15 cellular contexts compared by ENCODE assay signal in genomic region chr7:139078399-139078798, GRCh38. TPM values are rescaled to one million over a fixed set of nuclear protein-coding genes. Genes with fewer than 3 reads are reported as not detected.
DNase-seq lines count a peak whose midpoint lies in the region; ATAC-seq and TF ChIP-seq lines count a peak whose summit lies in the region.
"Had no signal": no experiment of that assay in that cellular context is flagged by ENCODE, and none has a peak within 500 bp of the region (broad histone marks: within the 10 kb centered on the region; RNA-seq: fewer than 3 reads in every experiment).

No MANE protein-coding gene starts in this region.

- peak overlapping the region; percentile 74 for H3K27ac Mint-ChIP-seq in activated CD8-positive, alpha-beta memory T cell treated with anti-CD3 and anti-CD28 coated beads, Interleukin-2, amount 10 ng/mL, durations not matched to agents 7 days and 5 days
- H3K27ac Mint-ChIP-seq in natural killer cell treated with Interleukin-12 subunit alpha and Interleukin-12 subunit beta and Interleukin-15 and Interleukin-18, amount 100 ng/mL, for 72 hours, result peak overlapping the region; percentile 56 to 62

- POLR2A ChIA-PET in PC-3 (lab: Charles Lee; ENCODE audit: unreplicated experiment), result no interaction called here

- peaks cover 84% of the 10 kb centered on the region for H3K36me3 Mint-ChIP-seq in activated CD8-positive, alpha-beta memory T cell treated with anti-CD3 and anti-CD28 coated beads, Interleukin-2, amount 10 ng/mL, durations not matched to agents 7 days and 5 days
- H3K36me3 Mint-ChIP-seq in natural killer cell treated with Interleukin-12 subunit alpha and Interleukin-12 subunit beta and Interleukin-15 and Interleukin-18, amount 100 ng/mL, for 72 hours, result peaks cover 38% of the 10 kb centered on the region

- H3K79me2 ChIP-seq in PC-3 (ENCODE audit: low read length), result no peaks in the 10 kb centered on the region

- H3K9me2 ChIP-seq in PC-3 (replicated peaks; ENCODE audit: low read length), result no peaks in the 10 kb centered on the region

- no peak overlapping the region for H3K4me3 ChIP-seq in PC-3 (ENCODE audit: low read length)
- no peak overlapping the region for H3K4me3 ChIP-seq in brain microvascular endothelial cell (ENCODE audit: low read depth, low read length)
- no peak overlapping the region for H3K4me3 ChIP-seq in right cardiac atrium (ENCODE audit: low read length)
- H3K4me3 ChIP-seq: esophagus squamous epithelium, left ventricle myocardium inferior had no signal

- H3K9me3 Mint-ChIP-seq in activated CD8-positive, alpha-beta memory T cell treated with anti-CD3 and anti-CD28 coated beads, Interleukin-2, amount 10 ng/mL, durations not matched to agents 7 days and 5 days (ENCODE audit: low read depth), result no peaks in the 10 kb centered on the region
- H3K9me3 Mint-ChIP-seq in natural killer cell treated with Interleukin-12 subunit alpha and Interleukin-12 subunit beta and Interleukin-15 and Interleukin-18, amount 100 ng/mL, for 72 hours, result no peaks in the 10 kb centered on the region
- H3K9me3 Mint-ChIP-seq: dendritic cell treated with granulocyte-macrophage colony-stimulating factor and Interleukin-4, amounts not matched to agents 40 ng/mL and 50 ng/mL, for 4 days had no signal

- H4K20me1 ChIP-seq in PC-3 (ENCODE audit: low read length), result no peaks in the 10 kb centered on the region

- no peak overlapping the region for H3K27ac ChIP-seq in PC-3 (ENCODE audit: low read length)
- H3K27ac ChIP-seq in brain microvascular endothelial cell, result no peak overlapping the region
- H3K27ac ChIP-seq in right cardiac atrium (ENCODE audit: low read length), result no peak overlapping the region
- H3K27ac ChIP-seq: esophagus squamous epithelium, left ventricle myocardium inferior, WERI-Rb-1 had no signal

- in situ Hi-C loops in brain microvascular endothelial cell (cut with HindIII; ENCODE audit: low pct_ligation_motif_present, low sequenced_read_pairs), result no loop called here

- H3F3A ChIP-seq in PC-3 (ENCODE audit: low read length, unreplicated experiment), result no peaks in the 10 kb centered on the region

- no peak for DNase-seq in activated CD8-positive, alpha-beta memory T cell treated with anti-CD3 and anti-CD28 coated beads, Interleukin-2, amount 10 ng/mL, durations not matched to agents 7 days and 5 days
- no peak for DNase-seq in activated CD8-positive, alpha-beta memory T cell treated with anti-CD3 and anti-CD28 coated beads for 24 hours
- peak; percentile 10 for DNase-seq in PC-3
- peak; percentile 11 for DNase-seq in brain microvascular endothelial cell
- no peak for DNase-seq in natural killer cell treated with Interleukin-12 subunit alpha and Interleukin-12 subunit beta and Interleukin-15 and Interleukin-18, amount 100 ng/mL, for 72 hours (ENCODE audit: low spot score)
- DNase-seq in NK-92 treated with Interleukin-12 subunit alpha and Interleukin-12 subunit beta, amount 100 ng/mL, for 24 hours (lab: John Stamatoyannopoulos, UW), result no peak
- DNase-seq in right cardiac atrium, result no peak
- DNase-seq: activated CD8-positive, alpha-beta memory T cell treated with anti-CD3 and anti-CD28 coated beads, Interleukin-2, amount 50 U/mL, for 48 hours; esophagus squamous epithelium; hippocampal formation; left ventricle myocardium inferior; NCI-H526; WERI-Rb-1 had no signal

- H3K4me2 ChIP-seq in PC-3 (ENCODE audit: low read length), result no peak overlapping the region

- 97% methylated on average over 1 of the region's 1 CpG for WGBS in right cardiac atrium

- no peak for ATAC-seq in activated CD8-positive, alpha-beta memory T cell treated with anti-CD3 and anti-CD28 coated beads, Interleukin-2, amount 10 ng/mL, durations not matched to agents 7 days and 5 days
- ATAC-seq in PC-3 (peak; percentile 34), right cardiac atrium (no peak), GM19023 (IDR thresholded peaks at IDR 0.05; ENCODE audit: unreplicated experiment) (no peak)
- ATAC-seq in natural killer cell treated with Interleukin-12 subunit alpha and Interleukin-12 subunit beta and Interleukin-15 and Interleukin-18, amount 100 ng/mL, for 72 hours, result no peak

- TF ChIP-seq CTCF in PC-3 (conservative IDR thresholded peaks at IDR 0.05; ENCODE audit: low read depth, low read length), result no peak
- no peak for TF ChIP-seq CTCF in brain microvascular endothelial cell (IDR thresholded peaks at IDR 0.05; ENCODE audit: low read depth, low read length, missing control alignments)

- no peaks in the 10 kb centered on the region for H3K27me3 Mint-ChIP-seq in activated CD8-positive, alpha-beta memory T cell treated with anti-CD3 and anti-CD28 coated beads, Interleukin-2, amount 10 ng/mL, durations not matched to agents 7 days and 5 days
- H3K27me3 Mint-ChIP-seq in natural killer cell treated with Interleukin-12 subunit alpha and Interleukin-12 subunit beta and Interleukin-15 and Interleukin-18, amount 100 ng/mL, for 72 hours, result no peaks in the 10 kb centered on the region
- H3K27me3 Mint-ChIP-seq: dendritic cell treated with granulocyte-macrophage colony-stimulating factor and Interleukin-4, amounts not matched to agents 40 ng/mL and 50 ng/mL, for 4 days had no signal

- BruUV-seq in PC-3 (replicated peaks; lab: Mats Ljungman, UMichigan), result no TSS peak

- H2AFZ ChIP-seq in PC-3 (ENCODE audit: low read length), result no peak overlapping the region

- no peaks in the 10 kb centered on the region for H3K9me3 ChIP-seq in PC-3 (ENCODE audit: low read length)
- H3K9me3 ChIP-seq in right cardiac atrium (ENCODE audit: control insufficient read depth, low read length), result no peaks in the 10 kb centered on the region
- H3K9me3 ChIP-seq: esophagus squamous epithelium, left ventricle myocardium inferior had no signal

- H3K4me1 ChIP-seq in PC-3 (ENCODE audit: insufficient read depth, low read length) (peaks cover 3% of the 10 kb centered on the region; the same call in 1 of the 2 replicates), right cardiac atrium (ENCODE audit: control insufficient read depth, insufficient read depth, low read length) (peaks cover 2% of the 10 kb centered on the region)

- CTCF ChIA-PET in activated CD8-positive, alpha-beta memory T cell treated with anti-CD3 and anti-CD28 coated beads, Interleukin-2, amount 10 ng/mL, durations not matched to agents 7 days and 5 days (lab: Charles Lee), result interaction anchor here (0.8 kb wide), 1 partner anchor 45 kb away, joined by 4 read pairs; no protein-coding TSS in a partner anchor
- CTCF ChIA-PET in PC-3 (lab: Charles Lee), result no interaction called here

- H3K27me3 ChIP-seq in PC-3 (ENCODE audit: low read length) (no peaks in the 10 kb centered on the region), brain microvascular endothelial cell (replicated peaks) (no peaks in the 10 kb centered on the region), right cardiac atrium (ENCODE audit: control insufficient read depth, insufficient read depth) (no peaks in the 10 kb centered on the region)
- H3K27me3 ChIP-seq: esophagus squamous epithelium had no signal

- H3K4me3 Mint-ChIP-seq in activated CD8-positive, alpha-beta memory T cell treated with anti-CD3 and anti-CD28 coated beads, Interleukin-2, amount 10 ng/mL, durations not matched to agents 7 days and 5 days, result no peak overlapping the region
- no peak overlapping the region for H3K4me3 Mint-ChIP-seq in natural killer cell treated with Interleukin-12 subunit alpha and Interleukin-12 subunit beta and Interleukin-15 and Interleukin-18, amount 100 ng/mL, for 72 hours
- H3K4me3 Mint-ChIP-seq: dendritic cell treated with granulocyte-macrophage colony-stimulating factor and Interleukin-4, amounts not matched to agents 40 ng/mL and 50 ng/mL, for 4 days had no signal

- peaks cover 73% of the 10 kb centered on the region for H3K4me1 Mint-ChIP-seq in activated CD8-positive, alpha-beta memory T cell treated with anti-CD3 and anti-CD28 coated beads, Interleukin-2, amount 10 ng/mL, durations not matched to agents 7 days and 5 days
- peaks cover 38 to 48% of the 10 kb centered on the region in 2 donors for H3K4me1 Mint-ChIP-seq in natural killer cell treated with Interleukin-12 subunit alpha and Interleukin-12 subunit beta and Interleukin-15 and Interleukin-18, amount 100 ng/mL, for 72 hours (ENCODE audit: low read depth in 2 of 2)

- H3K36me3 ChIP-seq in PC-3 (ENCODE audit: low read depth, low read length), result peaks cover 28% of the 10 kb centered on the region
- H3K36me3 ChIP-seq in brain microvascular endothelial cell (replicated peaks), result peaks cover 58% of the 10 kb centered on the region

- intact Hi-C loops in PC-3 (cut with micrococcal nuclease), result no loop called here
- intact Hi-C loops in right cardiac atrium (cut with DNase I), result loop anchor here in 3 of 4 donors (5.0 to 10.0 kb wide), 3 partner anchors 61 to 194 kb away; no protein-coding TSS in a partner anchor

- H3K9ac ChIP-seq in PC-3 (ENCODE audit: low read length), result no peak overlapping the region

RNA-seq across cellular contexts. Expression of gene ZC3HAV1, which starts 31.1 kb away (rescaled TPM):
- 100 to 1,000 TPM; 125 to 139 TPM for total RNA-seq in activated CD8-positive, alpha-beta memory T cell treated with anti-CD3 and anti-CD28 coated beads, Interleukin-2, amount 10 ng/mL, durations not matched to agents 7 days and 5 days
- total RNA-seq in PC-3 (2014; rRNA removed) (19.6 and 25.0 TPM in 2 replicates), right cardiac atrium (10 to 100 TPM in 2 of 4 donors, 1 to 10 TPM in 2; 7.6 to 14.1 (median 10.0) TPM)
- 100 to 1,000 TPM in 1 of 2 donors, 10 to 100 TPM in 1; 88.2 to 104 TPM for total RNA-seq in natural killer cell treated with Interleukin-12 subunit alpha and Interleukin-12 subunit beta and Interleukin-15 and Interleukin-18, amount 100 ng/mL, for 72 hours
- polyA plus RNA-seq in right cardiac atrium, result 4.1 TPM

RNA-seq across cellular contexts. Expression of gene ZC3HAV1L, which starts 42.6 kb away (rescaled TPM):
- total RNA-seq in activated CD8-positive, alpha-beta memory T cell treated with anti-CD3 and anti-CD28 coated beads, Interleukin-2, amount 10 ng/mL, durations not matched to agents 7 days and 5 days, result 10 to 100 TPM; 15.7 to 17.9 TPM
- total RNA-seq in PC-3 (2014; rRNA removed) (8.2 and 8.7 TPM in 2 replicates), right cardiac atrium (1 to 10 TPM; 4.4 to 5.5 (median 5.3) TPM)
- 1 to 10 TPM; 3.7 to 8.7 TPM for total RNA-seq in natural killer cell treated with Interleukin-12 subunit alpha and Interleukin-12 subunit beta and Interleukin-15 and Interleukin-18, amount 100 ng/mL, for 72 hours
- polyA plus RNA-seq in right cardiac atrium, result 0.86 TPM

Comparison
In these comparisons a context has a peak if more than half of its experiments do, and no peak if none do; other contexts are left out.
1. DNase-seq: peak in PC-3 (single experiment) and brain microvascular endothelial cell (single experiment); none in activated CD8-positive, alpha-beta memory T cell treated with anti-CD3 and anti-CD28 coated beads, Interleukin-2, amount 10 ng/mL, durations not matched to agents 7 days and 5 days (single experiment), activated CD8-positive, alpha-beta memory T cell treated with anti-CD3 and anti-CD28 coated beads for 24 hours (single experiment), natural killer cell treated with Interleukin-12 subunit alpha and Interleukin-12 subunit beta and Interleukin-15 and Interleukin-18, amount 100 ng/mL, for 72 hours (single experiment), NK-92 treated with Interleukin-12 subunit alpha and Interleukin-12 subunit beta, amount 100 ng/mL, for 24 hours (single experiment) and right cardiac atrium (0 of 3).